In genomic region chr3:186785517-186786018, GRCh38 we compare ENCODE assay signal across 9 cellular contexts. TPM values are rescaled to one million over a fixed set of nuclear protein-coding genes. Genes with fewer than 3 reads are reported as not detected.
DNase-seq lines count a peak whose midpoint lies in the region; ATAC-seq and TF ChIP-seq lines count a peak whose summit lies in the region.
"Had no signal": no experiment of that assay in that cellular context is flagged by ENCODE, and none has a peak within 500 bp of the region (broad histone marks: within the 10 kb centered on the region; RNA-seq: fewer than 3 reads in every experiment).

No MANE protein-coding gene starts in this region.

- H3K9me2 ChIP-seq in PC-9 (ENCODE audit: insufficient read depth): no peaks in the 10 kb centered on the region

- H3K36me3 ChIP-seq in ES-I3 (ENCODE audit: insufficient read depth, low read length): peaks cover 50% of the 10 kb centered on the region
- peaks cover 65% of the 10 kb centered on the region for H3K36me3 ChIP-seq in PC-9 (ENCODE audit: low read depth)
- peaks cover 16 to 21% of the 10 kb centered on the region in 2 donors for H3K36me3 ChIP-seq in esophagus (ENCODE audit: control insufficient read depth in 2 of 2, insufficient read depth in 2 of 2, low read length in 1 of 2)
- peaks cover 6 to 43% of the 10 kb centered on the region in 2 experiments for H3K36me3 ChIP-seq in trophoblast cell (ENCODE audit: control insufficient read depth in 1 of 2, insufficient read depth in 2 of 2, low read length in 2 of 2)

- H3K14ac ChIP-seq in trophoblast cell (ENCODE audit: low read length): no peak overlapping the region

- peak overlapping the region; percentile 93 for H3K4me2 ChIP-seq in PC-9
- peak overlapping the region; percentile 84 for H3K4me2 ChIP-seq in trophoblast cell (ENCODE audit: low read length)

- peaks cover 79% of the 10 kb centered on the region for H3F3A ChIP-seq in PC-9 (ENCODE audit: insufficient read depth, low read depth)

- POLR2A ChIA-PET in PC-9 (lab: Charles Lee; ENCODE audit: unreplicated experiment): interaction anchor here (0.7 kb wide), 2 partner anchors 20 to 90 kb away, joined by 3 read pairs; no protein-coding TSS in a partner anchor
- POLR2A ChIA-PET in HEK293T (lab: Yijun Ruan, JAX): interaction anchor here (0.5 to 3.8 kb wide), 2 partner anchors 21 to 849 kb away, joined by 3 to 24 read pairs; partner anchors contain the start of gene RFC4

- H3K79me1 ChIP-seq in trophoblast cell (ENCODE audit: low read length): peaks cover 14% of the 10 kb centered on the region

- WGBS in esophagus, 2 donors: 10 to 12% methylated on average over 7 of the region's 7 CpGs
- WGBS in trophoblast cell (ENCODE audit: extremely low coverage, insufficient coverage, insufficient read length): no CpG with 5 or more reads among the region's 7 CpGs

- H3K4me3 ChIP-seq in PC-9: peak overlapping the region; percentile 92
- H3K4me3 ChIP-seq in esophagus (ENCODE audit: low read depth in 1 of 2, low read length in 2 of 2): peak overlapping the region; percentile 31 to 100
- no peak overlapping the region for H3K4me3 ChIP-seq in trophoblast cell (ENCODE audit: low read depth, low read length)

- no peak overlapping the region for H2BK12ac ChIP-seq in trophoblast cell (ENCODE audit: low read length)

- no peak overlapping the region for H4K8ac ChIP-seq in trophoblast cell (ENCODE audit: low read depth, low read length)

- peaks cover 61% of the 10 kb centered on the region for H3K79me2 ChIP-seq in PC-9 (ENCODE audit: low read depth)
- H3K79me2 ChIP-seq in trophoblast cell (ENCODE audit: control insufficient read depth, insufficient read depth, low read length, poor library complexity): peaks cover 13% of the 10 kb centered on the region

- H4K20me1 ChIP-seq in PC-9 (ENCODE audit: insufficient read depth): peaks cover 66% of the 10 kb centered on the region

- H4K12ac ChIP-seq in trophoblast cell (ENCODE audit: low read depth, low read length): no peak overlapping the region

- H2BK120ac ChIP-seq in trophoblast cell (ENCODE audit: insufficient read depth, low read length, poor library complexity): no peak overlapping the region

- no peak for DNase-seq in PC-9
- DNase-seq in trophoblast cell: no peak
- DNase-seq in NCI-H446 treated with DMSO at 0.1 percent for 48 hours (lab: John Stamatoyannopoulos, UW): no peak
- DNase-seq in nucleus accumbens (lab: John Stamatoyannopoulos, UW): no peak
- DNase-seq in HEK293T (ENCODE audit: extremely low spot score): no peak

- CTCF ChIA-PET in PC-9 (lab: Charles Lee): interaction anchor here (0.5 to 1.2 kb wide), 2 partner anchors 19 to 171 kb away, joined by 3 to 6 read pairs; no protein-coding TSS in a partner anchor
- CTCF ChIA-PET in HEK293T (lab: Yijun Ruan, JAX): interaction anchor here (0.8 kb wide), 1 partner anchor 168 kb away, joined by 4 read pairs; no protein-coding TSS in a partner anchor

- intact Hi-C loops in PC-9 (cut with micrococcal nuclease; ENCODE audit: unreplicated experiment): no loop called here

- no TSS peak for BruUV-seq in PC-9 (replicated peaks; lab: Mats Ljungman, UMichigan)

- H3K18ac ChIP-seq in trophoblast cell (ENCODE audit: low read length): no peak overlapping the region

- peak overlapping the region; percentile 47 for H3K4ac ChIP-seq in trophoblast cell (ENCODE audit: low read depth, low read length)

- H2AFZ ChIP-seq in PC-9 (no peak overlapping the region), trophoblast cell (ENCODE audit: insufficient read depth, low read length, poor library complexity) (no peak overlapping the region)

- peak overlapping the region; percentile 99 for H3K9ac ChIP-seq in ES-I3 (ENCODE audit: low read depth, low read length)
- H3K9ac ChIP-seq in trophoblast cell (ENCODE audit: low read length): peak overlapping the region; percentile 23

- H2AK5ac ChIP-seq in trophoblast cell (ENCODE audit: low read length): no peak overlapping the region

- H2BK5ac ChIP-seq in trophoblast cell (ENCODE audit: low read depth, low read length, poor library complexity): no peak overlapping the region

- no peaks in the 10 kb centered on the region for H3K27me3 ChIP-seq in PC-9 (ENCODE audit: insufficient read depth, low read depth)
- H3K27me3 ChIP-seq in esophagus (ENCODE audit: control insufficient read depth in 1 of 2, insufficient read depth in 2 of 2, low read length in 2 of 2): no peaks in the 10 kb centered on the region
- no peaks in the 10 kb centered on the region for H3K27me3 ChIP-seq in trophoblast cell (ENCODE audit: insufficient read depth, low read length)

- H3K27ac ChIP-seq in PC-9 (peak overlapping the region; percentile 93), esophagus (ENCODE audit: low read depth in 2 of 2, low read length in 1 of 2) (no peak overlapping the region), trophoblast cell (ENCODE audit: low read depth, low read length) (no peak overlapping the region)

- H3K9me3 ChIP-seq in ES-I3 (ENCODE audit: control insufficient read depth, insufficient read depth, low read length) (no peaks in the 10 kb centered on the region), PC-9 (ENCODE audit: insufficient read depth, low read depth) (no peaks in the 10 kb centered on the region), esophagus (ENCODE audit: control insufficient read depth in 2 of 2, insufficient read depth in 1 of 2, low read depth in 1 of 2, low read length in 1 of 2) (no peaks in the 10 kb centered on the region), trophoblast cell (ENCODE audit: insufficient read depth, low read depth, low read length) (no peaks in the 10 kb centered on the region)

- ATAC-seq in GM19395 (IDR thresholded peaks at IDR 0.05; ENCODE audit: unreplicated experiment): no peak

- TF ChIP-seq CTCF in PC-9 (conservative IDR thresholded peaks at IDR 0.05): no peak

- H4K91ac ChIP-seq in trophoblast cell (ENCODE audit: low read depth, low read length): no peak overlapping the region

- H3K4me1 ChIP-seq in ES-I3 (ENCODE audit: insufficient read depth, low read length) (peaks cover 2% of the 10 kb centered on the region; the same call in 1 of the 2 replicates), PC-9 (replicated peaks; ENCODE audit: insufficient read depth) (peaks cover 34% of the 10 kb centered on the region), esophagus (ENCODE audit: control insufficient read depth in 2 of 2, insufficient read depth in 2 of 2, low read length in 1 of 2) (no peaks in the 10 kb centered on the region), trophoblast cell (ENCODE audit: control insufficient read depth in 1 of 2, insufficient read depth in 2 of 2, low read length in 2 of 2) (peaks cover 0 to 2% of the 10 kb centered on the region in 2 experiments)

- H3K23ac ChIP-seq in trophoblast cell (ENCODE audit: low read length): no peak overlapping the region

TF ChIP-seq in HEK293T, 16 proteins besides CTCF, POLR2A, EP300 and RAD21:
- TF ChIP-seq TARDBP (IDR thresholded peaks at IDR 0.05) (no peak), ZNF384 (IDR thresholded peaks at IDR 0.05) (no peak), LEF1 (IDR thresholded peaks at IDR 0.05; ENCODE audit: borderline replicate concordance) (no peak)

RNA-seq across cellular contexts. Expression of gene EIF4A2, which starts 2.2 kb away (rescaled TPM):
- total RNA-seq in PC-9 (2021): 446 and 618 TPM in 2 replicates
- polyA plus RNA-seq in esophagus: 100 to 1,000 TPM; 184 to 241 TPM
- polyA plus RNA-seq in trophoblast cell (2013): 213 and 217 TPM in 2 replicates

RNA-seq across cellular contexts. Expression of gene RFC4, which starts 20.7 kb away (rescaled TPM):
- total RNA-seq in PC-9 (2021): 93.8 and 94.5 TPM in 2 replicates
- 10 to 100 TPM; 17.8 to 18.8 TPM for polyA plus RNA-seq in esophagus
- polyA plus RNA-seq in trophoblast cell (2013): 41.5 and 43.9 TPM in 2 replicates

RNA-seq across cellular contexts. Expression of gene ADIPOQ, which starts 56.9 kb away (rescaled TPM):
- not detected in 2 replicates for total RNA-seq in PC-9 (2021)
- polyA plus RNA-seq in esophagus: under 1 TPM; 0.04 to 0.20 TPM
- not detected in 2 replicates for polyA plus RNA-seq in trophoblast cell (2013)
- total RNA-seq: renal cortical epithelial cell had no signal
